ENCODE assay signal across 12 cellular contexts in the genomic region with DNA sequence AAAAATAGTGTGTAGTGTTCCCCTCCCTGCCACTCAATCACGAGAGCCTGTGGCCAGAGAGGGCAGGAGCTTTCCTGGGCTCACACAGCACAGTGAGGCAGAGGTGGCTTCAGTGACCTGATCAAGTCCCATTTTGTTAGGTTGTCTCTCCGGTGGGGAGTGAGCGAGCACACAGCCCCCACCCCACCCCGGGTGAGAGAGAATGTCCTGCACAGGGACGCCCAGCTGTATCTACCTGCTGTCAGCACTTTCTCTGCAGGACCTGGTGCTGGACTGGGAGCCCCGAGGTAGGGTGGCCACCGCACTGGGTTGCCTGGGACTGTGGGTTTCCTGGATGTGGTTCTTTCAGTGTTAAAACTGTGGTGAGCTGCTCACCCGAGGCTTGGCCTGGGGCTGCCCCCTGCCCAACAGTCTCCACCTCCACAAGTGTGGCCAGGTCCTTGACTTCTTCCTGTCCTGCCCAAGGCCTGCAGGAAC. TPM values are rescaled to one million over a fixed set of nuclear protein-coding genes. Genes with fewer than 3 reads are reported as not detected.
DNase-seq lines count a peak whose midpoint lies in the region; ATAC-seq and TF ChIP-seq lines count a peak whose summit lies in the region.
"Had no signal": no experiment of that assay in that cellular context is flagged by ENCODE, and none has a peak within 500 bp of the region (broad histone marks: within the 10 kb centered on the region; RNA-seq: fewer than 3 reads in every experiment).

No MANE protein-coding gene starts in this region.

- BruUV-seq in IMR-90 (replicated peaks; lab: Mats Ljungman, UMichigan) = no TSS peak

- peak overlapping the region; percentile 80 for H3K27ac ChIP-seq in IMR-90 (ENCODE audit: insufficient read depth, low read length)
- H3K27ac ChIP-seq in adrenal gland = peak overlapping the region; percentile 87 to 98 (median 93)
- H3K27ac ChIP-seq in right lobe of liver = peak overlapping the region in 2 of 3 donors; percentile 40 to 54

- peak overlapping the region; percentile 87 for H2AFZ ChIP-seq in IMR-90 (replicated peaks; ENCODE audit: low read length, poor library complexity)

- peak overlapping the region; percentile 38 for H2BK20ac ChIP-seq in IMR-90 (ENCODE audit: low read depth, low read length)

- H3K9me3 ChIP-seq in IMR-90 (ENCODE audit: control insufficient read depth, insufficient read depth, low read length) (no peaks in the 10 kb centered on the region), adrenal gland (replicated peaks in 1 of 3) (no peaks in the 10 kb centered on the region), right lobe of liver (no peaks in the 10 kb centered on the region)

- H3K14ac ChIP-seq in IMR-90 (replicated peaks; ENCODE audit: low read depth, low read length) = peak overlapping the region; percentile 71; the same call in 1 of the 2 replicates

- H3K4me3 Mint-ChIP-seq in stimulated activated naive CD8-positive, alpha-beta T cell treated with anti-CD3 and anti-CD28 coated beads, Interleukin-15, amount 100 ng/mL, for 72 hours = peak overlapping the region; percentile 7 to 51

- intact Hi-C loops in IMR-90 (cut with micrococcal nuclease) (loop anchor here (2.0 kb wide), 1 partner anchor 26 kb away; no protein-coding TSS in a partner anchor), adrenal gland (cut with DNase I) (no loop called here), right lobe of liver (cut with DNase I) (no loop called here)

- dilution Hi-C loops in IMR-90 (cut with HindIII; ENCODE audit: low sequenced_read_pairs, unreplicated experiment) = no loop called here

- H3K23ac ChIP-seq in IMR-90 (ENCODE audit: low read depth, low read length) = 0 out of 2 replicates have a peak overlapping the region, but pooled peaks have one; percentile 68

- ATAC-seq in IMR-90 (ENCODE audit: low read depth) = no peak
- peak in 2 of 4 donors; percentile 17 to 37 for ATAC-seq in right lobe of liver
- ATAC-seq in stimulated activated naive CD8-positive, alpha-beta T cell treated with anti-CD3 and anti-CD28 coated beads, Interleukin-15, amount 100 ng/mL, for 72 hours = peak; percentile 88
- no peak for ATAC-seq in HG02588 (IDR thresholded peaks at IDR 0.05; ENCODE audit: unreplicated experiment)
- ATAC-seq in GM21528 (IDR thresholded peaks at IDR 0.05; ENCODE audit: low FRiP score, unreplicated experiment) = no peak
- ATAC-seq in GM21619 (IDR thresholded peaks at IDR 0.05; ENCODE audit: unreplicated experiment) = no peak

- H2AK9ac ChIP-seq in IMR-90 (replicated peaks; ENCODE audit: low read depth, low read length, poor library complexity) = peak overlapping the region; percentile 80

- H3K4me3 ChIP-seq in IMR-90 (ENCODE audit: insufficient read depth, low read depth, low read length) (no peak overlapping the region), adrenal gland (no peak overlapping the region), right lobe of liver (no peak overlapping the region)
- H3K4me3 ChIP-seq: cardiac muscle cell had no signal

- H3K9ac ChIP-seq in IMR-90 (ENCODE audit: low read depth, low read length) = peak overlapping the region; percentile 20; the same call in 1 of the 2 replicates

- TF ChIP-seq CTCF in IMR-90 (conservative IDR thresholded peaks at IDR 0.05; ENCODE audit: low read depth, low read length) (no peak), adrenal gland (IDR thresholded peaks at IDR 0.05) (no peak), right lobe of liver (IDR thresholded peaks at IDR 0.05) (no peak)

- no peak overlapping the region for H3K4me2 ChIP-seq in IMR-90 (ENCODE audit: low read depth, low read length)

- in situ Hi-C loops in IMR-90 (cut with MboI; ENCODE audit: low sequenced_read_pairs) = no loop called here

- peak overlapping the region; percentile 78 for H2BK5ac ChIP-seq in IMR-90 (ENCODE audit: low read depth, low read length, poor library complexity, severe bottlenecking)

- no CpG with 5 or more reads among the region's 8 CpGs for WGBS in IMR-90 (ENCODE audit: extremely low coverage in 2 of 2, insufficient read length in 1 of 2), 2 experiments
- 0 to 46% (median 41%) methylated on average over 1 to 8 of the region's 8 CpGs; no CpG with 5 or more reads in 1 of the 4 donors for WGBS in adrenal gland, 4 donors
- WGBS in right lobe of liver (ENCODE audit: insufficient coverage, low coverage, low lambda C conversion rate, missing lambda C conversion rate) = 8% methylated on average over 2 of the region's 8 CpGs

- peak overlapping the region; percentile 25; the same call in 1 of the 2 replicates for H4K91ac ChIP-seq in IMR-90 (ENCODE audit: insufficient read depth, low read depth, low read length)

- peaks cover 41% of the 10 kb centered on the region for H3K4me1 Mint-ChIP-seq in stimulated activated naive CD8-positive, alpha-beta T cell treated with anti-CD3 and anti-CD28 coated beads, Interleukin-15, amount 100 ng/mL, for 72 hours

- peak overlapping the region; percentile 9; the same call in 1 of the 3 replicates for H2BK15ac ChIP-seq in IMR-90 (ENCODE audit: low read depth, low read length)

- H4K20me1 ChIP-seq in IMR-90 (ENCODE audit: insufficient read depth, low read length) = peaks cover 11% of the 10 kb centered on the region

- H4K8ac ChIP-seq in IMR-90 (ENCODE audit: low read depth in 2 of 2, low read length in 2 of 2) = peak overlapping the region; percentile 11 to 61; a peak in 3 of 4 replicates

- H2BK120ac ChIP-seq in IMR-90 (ENCODE audit: low read depth, low read length) = peak overlapping the region; percentile 42

- H3K27ac Mint-ChIP-seq in stimulated activated naive CD8-positive, alpha-beta T cell treated with anti-CD3 and anti-CD28 coated beads, Interleukin-15, amount 100 ng/mL, for 72 hours = no peak overlapping the region

- no peak overlapping the region; the same call in 1 of the 2 replicates for H4K5ac ChIP-seq in IMR-90 (ENCODE audit: low read depth, low read length)

- peak overlapping the region; percentile 92 for H3K4ac ChIP-seq in IMR-90 (ENCODE audit: low read depth, low read length)

- H3K4me1 ChIP-seq in IMR-90 (ENCODE audit: control insufficient read depth, insufficient read depth, low read length) = peaks cover 33% of the 10 kb centered on the region
- peaks cover 29 to 49% of the 10 kb centered on the region in 2 donors for H3K4me1 ChIP-seq in adrenal gland (replicated peaks in 1 of 2)
- peaks cover 0 to 36% (median 8%) of the 10 kb centered on the region in 4 donors for H3K4me1 ChIP-seq in right lobe of liver

- POLR2A ChIA-PET in IMR-90 (lab: Charles Lee; ENCODE audit: unreplicated experiment) = interaction anchor here (1.0 kb wide), 1 partner anchor 9 kb away, joined by 4 read pairs; no protein-coding TSS in a partner anchor

- H3K56ac ChIP-seq in IMR-90 (ENCODE audit: extremely low read depth, insufficient read depth, low read length) = no peak overlapping the region

- peaks cover 22% of the 10 kb centered on the region for H3K9me1 ChIP-seq in IMR-90 (ENCODE audit: insufficient read depth, low read length)

- H3K27me3 ChIP-seq in IMR-90 (ENCODE audit: control insufficient read depth, insufficient read depth, low read length) = no peaks in the 10 kb centered on the region
- H3K27me3 ChIP-seq in adrenal gland = no peaks in the 10 kb centered on the region
- H3K27me3 ChIP-seq in right lobe of liver = no peaks in the 10 kb centered on the region
- H3K27me3 ChIP-seq: cardiac muscle cell had no signal

- H3K79me1 ChIP-seq in IMR-90 (ENCODE audit: low read depth in 1 of 2, low read length in 2 of 2) = peaks cover 13 to 49% of the 10 kb centered on the region in 2 experiments; a peak in 3 of 4 replicates

- no peak for TF ChIP-seq RAD21 in IMR-90 (IDR thresholded peaks at IDR 0.05; ENCODE audit: low read length)

- DNase-seq in IMR-90 = no peak
- peak in 2 of 7 donors; percentile 19 for DNase-seq in adrenal gland
- peak in 1 of 3 donors; percentile 35 for DNase-seq in right lobe of liver
- DNase-seq in stimulated activated naive CD8-positive, alpha-beta T cell treated with anti-CD3 and anti-CD28 coated beads, Interleukin-15, amount 100 ng/mL, for 72 hours = peak in 1 of 2 donors; percentile 57
- DNase-seq in islet precursor cell = no peak
- DNase-seq: activated CD4-positive, alpha-beta T cell treated with anti-CD3 and anti-CD28 coated beads for 48 hours; stimulated activated CD4-positive, alpha-beta T cell treated with anti-CD3 and anti-CD28 coated beads, Interleukin-15, amount 100 ng/mL, for 24 hours had no signal

- no peaks in the 10 kb centered on the region for H3K36me3 ChIP-seq in IMR-90 (ENCODE audit: control insufficient read depth, insufficient read depth, low read length)
- no peaks in the 10 kb centered on the region for H3K36me3 ChIP-seq in adrenal gland (replicated peaks in 1 of 2)
- H3K36me3 ChIP-seq in right lobe of liver = no peaks in the 10 kb centered on the region
- H3K36me3 ChIP-seq: cardiac muscle cell had no signal

- peak overlapping the region; percentile 34; the same call in 1 of the 2 replicates for H3K18ac ChIP-seq in IMR-90 (ENCODE audit: low read depth, low read length)

- H2AK5ac ChIP-seq in IMR-90 (ENCODE audit: low read depth, low read length) = peak overlapping the region; percentile 46; the same call in 1 of the 2 replicates

- CTCF ChIA-PET in IMR-90 (lab: Yijun Ruan, JAX) = interaction anchor here (2.0 kb wide), 1 partner anchor 18 kb away, joined by 12 read pairs; no protein-coding TSS in a partner anchor

- no peaks in the 10 kb centered on the region for H3K9me3 Mint-ChIP-seq in stimulated activated naive CD8-positive, alpha-beta T cell treated with anti-CD3 and anti-CD28 coated beads, Interleukin-15, amount 100 ng/mL, for 72 hours

- H3K27me3 Mint-ChIP-seq in stimulated activated naive CD8-positive, alpha-beta T cell treated with anti-CD3 and anti-CD28 coated beads, Interleukin-15, amount 100 ng/mL, for 72 hours = no peaks in the 10 kb centered on the region

- no peak for TF ChIP-seq POLR2A in IMR-90 (IDR thresholded peaks at IDR 0.05; ENCODE audit: low read depth, low read length)
- TF ChIP-seq POLR2A in adrenal gland (IDR thresholded peaks at IDR 0.05) = no peak
- no peak for TF ChIP-seq POLR2A in right lobe of liver (IDR thresholded peaks at IDR 0.05)

RNA-seq across cellular contexts. Expression of gene CAPN5, which starts 6.1 kb away (rescaled TPM):
- total RNA-seq in IMR-90 (2012; rRNA removed) = 8.1 TPM in 2 replicates
- polyA plus RNA-seq in IMR-90 (2012; rRNA removed) = 24.0 and 26.9 TPM in 2 replicates
- polyA plus RNA-seq in IMR-90 (2012; cell fraction: cytosol; rRNA removed) = 13.0 and 28.2 TPM in 2 replicates
- polyA plus RNA-seq in IMR-90 (2012; cell fraction: nucleus; rRNA removed; ENCODE audit: low replicate concordance) = 72.1 and 107 TPM in 2 replicates
- 10 to 100 TPM in 7 of 8 donors, 1 to 10 TPM in 1; 8.5 to 29.6 (median 21.3) TPM for total RNA-seq in adrenal gland
- 10 to 100 TPM in 2 of 3 donors, 1 to 10 TPM in 1; 7.7 to 27.8 (median 12.3) TPM for polyA plus RNA-seq in adrenal gland
- total RNA-seq in right lobe of liver = 10 to 100 TPM; 23.1 to 66.7 (median 43.3) TPM

RNA-seq across cellular contexts. Expression of gene OMP, which starts 29.8 kb away (rescaled TPM):
- total RNA-seq in IMR-90 (2012; rRNA removed) = not detected in 2 replicates
- 0.27 and 0.46 TPM in 2 replicates for polyA plus RNA-seq in IMR-90 (2012; rRNA removed)
- polyA plus RNA-seq in IMR-90 (2012; cell fraction: cytosol; rRNA removed) = 0.19 TPM in 1 of 2 replicates, not detected in the other
- polyA plus RNA-seq in IMR-90 (2012; cell fraction: nucleus; rRNA removed; ENCODE audit: low replicate concordance) = 0.71 and 1.6 TPM in 2 replicates
- total RNA-seq in adrenal gland = under 1 TPM in 2 of 8 donors, not detected in 6; 0.50 to 0.92 TPM
- 1 to 10 TPM in 1 of 3 donors, not detected in 2; 1.6 TPM for polyA plus RNA-seq in adrenal gland
- total RNA-seq in right lobe of liver = 1 to 10 TPM in 5 of 6 experiments, not detected in 1; 1.0 to 4.2 (median 2.0) TPM
- total RNA-seq: cardiac muscle cell had no signal
- polyA plus RNA-seq: cardiac muscle cell, thymus had no signal

RNA-seq across cellular contexts. Expression of gene B3GNT6, which starts 38.7 kb away (rescaled TPM):
- total RNA-seq in IMR-90 (2012; rRNA removed) (not detected in 2 replicates), adrenal gland (not detected), right lobe of liver (not detected)
- polyA plus RNA-seq in IMR-90 (2012; rRNA removed) (0.03 TPM in 1 of 2 replicates, not detected in the other), adrenal gland (not detected)
- polyA plus RNA-seq in IMR-90 (2012; cell fraction: cytosol; rRNA removed) = not detected in 2 replicates
- 0.02 TPM in 1 of 2 replicates, not detected in the other for polyA plus RNA-seq in IMR-90 (2012; cell fraction: nucleus; rRNA removed; ENCODE audit: low replicate concordance)
- total RNA-seq: cardiac muscle cell had no signal
- polyA plus RNA-seq: cardiac muscle cell, thymus had no signal

RNA-seq across cellular contexts. Expression of gene MYO7A, which starts 55.2 kb away (rescaled TPM):
- total RNA-seq in IMR-90 (2012; rRNA removed) (under 0.01 TPM in 1 of 2 replicates, not detected in the other), adrenal gland (100 to 1,000 TPM in 4 of 8 donors, 10 to 100 TPM in 4; 66.1 to 175 (median 102) TPM), right lobe of liver (10 to 100 TPM; 23.6 to 39.6 (median 32.0) TPM)
- polyA plus RNA-seq in IMR-90 (2012; rRNA removed) (0.01 and 0.02 TPM in 2 replicates), adrenal gland (100 to 1,000 TPM in 1 of 3 donors, 10 to 100 TPM in 2; 46.8 to 150 (median 67.2) TPM)
- 0.02 and 0.05 TPM in 2 replicates for polyA plus RNA-seq in IMR-90 (2012; cell fraction: cytosol; rRNA removed)
- 0.23 and 0.24 TPM in 2 replicates for polyA plus RNA-seq in IMR-90 (2012; cell fraction: nucleus; rRNA removed; ENCODE audit: low replicate concordance)
